10 cellular contexts compared by ENCODE assay signal in the genomic region with DNA sequence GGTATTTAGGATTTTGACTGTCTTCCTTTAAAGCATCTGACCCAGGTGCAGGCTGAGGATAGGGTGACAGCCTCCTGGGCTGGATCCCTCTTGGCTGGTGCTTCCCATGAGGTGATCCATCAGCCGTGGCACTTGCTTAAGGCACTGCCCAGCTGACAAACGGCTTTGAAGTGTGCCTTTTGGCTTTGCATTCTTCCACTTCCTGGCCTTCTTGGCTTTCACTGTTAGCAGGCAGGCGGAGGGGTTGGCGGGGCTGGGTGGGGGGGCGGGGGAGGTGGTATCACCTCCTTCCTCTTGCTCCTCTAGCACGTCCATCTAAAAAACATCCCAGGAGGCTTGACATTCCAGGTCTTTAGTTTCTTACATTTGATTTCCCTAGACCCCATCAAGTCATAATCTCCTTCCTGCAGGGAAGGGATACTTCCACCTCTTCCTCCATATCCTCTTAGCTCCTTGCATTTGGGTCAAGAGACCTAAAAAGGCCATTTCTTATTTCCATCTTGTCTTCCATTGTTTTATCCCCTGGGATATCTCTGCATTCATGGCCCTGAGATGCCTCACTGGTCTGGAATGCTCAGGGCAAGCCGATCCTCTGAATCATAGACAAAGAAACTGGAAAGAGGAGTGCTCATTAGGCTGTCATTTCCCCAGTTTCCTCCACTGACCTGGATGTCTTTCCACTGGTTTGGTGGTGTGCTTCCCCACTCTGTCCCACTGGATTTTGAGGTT. TPM values are rescaled to one million over a fixed set of nuclear protein-coding genes. Genes with fewer than 3 reads are reported as not detected.
DNase-seq lines count a peak whose midpoint lies in the region; ATAC-seq and TF ChIP-seq lines count a peak whose summit lies in the region.
"Had no signal": no experiment of that assay in that cellular context is flagged by ENCODE, and none has a peak within 500 bp of the region (broad histone marks: within the 10 kb centered on the region; RNA-seq: fewer than 3 reads in every experiment).

No MANE protein-coding gene starts in this region.

- no peaks in the 10 kb centered on the region for H3K27me3 ChIP-seq in MG63

- H3K4me1 Mint-ChIP-seq in Calu3 (ENCODE audit: low read depth, unreplicated experiment): peaks cover 42% of the 10 kb centered on the region

- no peak overlapping the region for H3K4me3 Mint-ChIP-seq in Calu3 (ENCODE audit: low read depth, unreplicated experiment)
- H3K4me3 Mint-ChIP-seq: naive thymus-derived CD4-positive, alpha-beta T cell had no signal

- no peak overlapping the region for H3K27ac Mint-ChIP-seq in Calu3 (ENCODE audit: unreplicated experiment)
- H3K27ac Mint-ChIP-seq: naive thymus-derived CD4-positive, alpha-beta T cell had no signal

- DNase-seq in Calu3 (peak; percentile 39), MG63 (peak; percentile 79), dermis microvascular lymphatic vessel endothelial cell (ENCODE audit: low read depth in 2 of 2) (peak; percentile 4 to 77), myocyte (ENCODE audit: low read depth) (peak; percentile 78), SKM-1 treated with dmso at 0.1 percent for 144 hours (lab: John Stamatoyannopoulos, UW; ENCODE audit: unreplicated experiment) (no peak), pons (ENCODE audit: low spot score) (no peak)
- DNase-seq: effector CD4-positive, alpha-beta T cell; naive thymus-derived CD4-positive, alpha-beta T cell had no signal

- no peaks in the 10 kb centered on the region for H3K36me3 ChIP-seq in MG63

- intact Hi-C loops in Calu3 (cut with micrococcal nuclease; ENCODE audit: unreplicated experiment): no loop called here

- TF ChIP-seq CTCF in Calu3 (IDR thresholded peaks at IDR 0.05; ENCODE audit: unreplicated experiment): no peak

- no peaks in the 10 kb centered on the region; the same call in 1 of the 2 replicates for H3K9me3 ChIP-seq in MG63

- no peaks in the 10 kb centered on the region for H3K9me3 Mint-ChIP-seq in Calu3 (ENCODE audit: low read depth, unreplicated experiment)

- no peak overlapping the region for H3K4me3 ChIP-seq in MG63

- no TSS peak for BruUV-seq in Calu3 (replicated peaks; lab: Mats Ljungman, UMichigan)

- CTCF ChIA-PET in Calu3 (lab: Charles Lee): interaction anchor here (0.8 kb wide), 1 partner anchor 35 kb away, joined by 3 read pairs; no protein-coding TSS in a partner anchor

- no peaks in the 10 kb centered on the region for H3K36me3 Mint-ChIP-seq in Calu3 (ENCODE audit: insufficient read depth, unreplicated experiment)
- H3K36me3 Mint-ChIP-seq: naive thymus-derived CD4-positive, alpha-beta T cell had no signal

- ATAC-seq in GM18502 (IDR thresholded peaks at IDR 0.05; ENCODE audit: poor library complexity, unreplicated experiment) (no peak), HG02884 (IDR thresholded peaks at IDR 0.05; ENCODE audit: unreplicated experiment) (no peak)
- ATAC-seq: naive thymus-derived CD4-positive, alpha-beta T cell had no signal

- no peaks in the 10 kb centered on the region for H3K27me3 Mint-ChIP-seq in Calu3 (ENCODE audit: unreplicated experiment)

RNA-seq across cellular contexts. Expression of gene APLN, which starts 11.3 kb away (rescaled TPM):
- total RNA-seq in Calu3 (2022): 0.35 TPM in 1 of 2 replicates, not detected in the other
- total RNA-seq in MG63 (2014; rRNA removed; shearing (Covaris generic); ENCODE audit: low replicate concordance): 1.4 and 7.2 TPM in 2 replicates
- total RNA-seq in dermis microvascular lymphatic vessel endothelial cell: 13.9 and 19.3 TPM in 2 replicates
- 0.43 and 0.94 TPM in 2 replicates for total RNA-seq in myocyte
- polyA plus RNA-seq in myocyte (2012): 2.7 TPM
- polyA plus RNA-seq: naive thymus-derived CD4-positive, alpha-beta T cell had no signal

Comparison
In these comparisons a context has a peak if more than half of its experiments do, and no peak if none do; other contexts are left out.
1. DNase-seq: peak in Calu3 (single experiment), MG63 (single experiment), dermis microvascular lymphatic vessel endothelial cell (2 of 2) and myocyte (single experiment); none in SKM-1 treated with dmso at 0.1 percent for 144 hours (single experiment) and pons (single experiment).